Comparison of ENCODE assay signal across 10 cellular contexts in genomic region chr19:46288896-46289588, GRCh38. TPM values are rescaled to one million over a fixed set of nuclear protein-coding genes. Genes with fewer than 3 reads are reported as not detected.
DNase-seq lines count a peak whose midpoint lies in the region; ATAC-seq, FAIRE-seq and TF ChIP-seq lines count a peak whose summit lies in the region.
"Had no signal": no experiment of that assay in that cellular context is flagged by ENCODE, and none has a peak within 500 bp of the region (broad histone marks: within the 10 kb centered on the region; RNA-seq: fewer than 3 reads in every experiment).

No MANE protein-coding gene starts in this region.

- no peak overlapping the region for H3K4me2 ChIP-seq in K562 (ENCODE audit: insufficient read depth, low read length)

- BruUV-seq in K562 (replicated peaks; lab: Mats Ljungman, UMichigan): no TSS peak

- intact Hi-C loops in K562 (cut with micrococcal nuclease): no loop called here
- intact Hi-C loops in left colon (cut with DNase I, micrococcal nuclease): no loop called here
- intact Hi-C loops in prostate gland (cut with DNase I): no loop called here

- H3K9me3 ChIP-seq in K562 (replicated peaks; ENCODE audit: control insufficient read depth, insufficient read depth, low read depth, low read length) (no peaks in the 10 kb centered on the region; the same call in 1 of the 2 replicates), prostate gland (no peaks in the 10 kb centered on the region)

- no peaks in the 10 kb centered on the region for H3K9me1 ChIP-seq in K562 (ENCODE audit: control insufficient read depth, insufficient read depth, low read length)

- no peak overlapping the region for H2AFZ ChIP-seq in K562 (ENCODE audit: low read depth, low read length)

- TF ChIP-seq CTCF in K562 (IDR thresholded peaks at IDR 0.05 in 2 of 3, conservative IDR thresholded peaks at IDR 0.05 in 1 of 3; ENCODE audit: insufficient read depth in 2 of 3, low read depth in 1 of 3, low read length in 3 of 3) (no peak), prostate gland (IDR thresholded peaks at IDR 0.05) (no peak), GM10266 (IDR thresholded peaks at IDR 0.05; ENCODE audit: control insufficient read depth, insufficient read depth, low read depth, missing control alignments) (no peak)

- POLR2A ChIA-PET in K562 (lab: Yijun Ruan, JAX): interaction anchor here (0.6 to 0.8 kb wide), 2 partner anchors 12 to 29 kb away, joined by 3 read pairs; no protein-coding TSS in a partner anchor

- H3K4me1 ChIP-seq in K562 (replicated peaks in 1 of 2; ENCODE audit: control insufficient read depth in 2 of 2, insufficient read depth in 2 of 2, low read length in 2 of 2) (no peaks in the 10 kb centered on the region), prostate gland (replicated peaks) (no peaks in the 10 kb centered on the region)

- in situ Hi-C loops in ACHN (cut with HindIII; ENCODE audit: low pct_ligation_motif_present, low pct_unique_long_range_greater_than_20kb, low sequenced_read_pairs): no loop called here
- in situ Hi-C loops in K562 (cut with MboI): no loop called here

- no peak overlapping the region for H3K4me3 ChIP-seq in K562
- no peak overlapping the region for H3K4me3 ChIP-seq in prostate gland

- FAIRE-seq in K562 (lab: Jason Lieb, UNC): no peak

- no peak for TF ChIP-seq RAD21 in Ishikawa (IDR thresholded peaks at IDR 0.05; ENCODE audit: low read depth)
- TF ChIP-seq RAD21 in K562 (CRISPR knock-in tag; conservative IDR thresholded peaks at IDR 0.05 in 1 of 2, IDR thresholded peaks at IDR 0.05 in 1 of 2): no peak

- no peak; the same call in 2 of the 3 replicates for ATAC-seq in K562
- peak; percentile 46 for ATAC-seq in left colon

- 5% methylated on average over 1 of the region's 6 CpGs for WGBS in K562 (ENCODE audit: insufficient coverage, low coverage, missing lambda C conversion rate)
- WGBS in prostate gland: 56% methylated on average over 6 of the region's 6 CpGs

- no peaks in the 10 kb centered on the region for H4K20me1 ChIP-seq in K562 (replicated peaks; ENCODE audit: control insufficient read depth, insufficient read depth, low read length)

- H3K36me3 ChIP-seq in K562 (ENCODE audit: control insufficient read depth, insufficient read depth, low read length) (no peaks in the 10 kb centered on the region), prostate gland (no peaks in the 10 kb centered on the region)

- peak; percentile 79 for DNase-seq in ACHN
- peak in 1 of 4 experiments; percentile 29 for DNase-seq in K562 (ENCODE audit: extremely low read depth in 1 of 4, low spot score in 3 of 4)
- DNase-seq in left colon: no peak
- no peak for DNase-seq in SKM-1 (lab: John Stamatoyannopoulos, UW; ENCODE audit: unreplicated experiment)
- no peak for DNase-seq in NK-92 (lab: John Stamatoyannopoulos, UW; ENCODE audit: unreplicated experiment)
- no peak for DNase-seq in prostate gland (ENCODE audit: low spot score)
- no peak for DNase-seq in GM10266 (ENCODE audit: extremely low spot score)
- DNase-seq: central memory CD4-positive, alpha-beta T cell; naive B cell had no signal

- no peak overlapping the region for H3K9ac ChIP-seq in K562 (ENCODE audit: insufficient read depth in 1 of 2, low read depth in 2 of 2, low read length in 2 of 2)

- peaks cover 4 to 17% of the 10 kb centered on the region in 2 experiments; a peak in 4 of 5 replicates for H3K27me3 ChIP-seq in K562 (ENCODE audit: control insufficient read depth in 2 of 2, insufficient read depth in 2 of 2, low read length in 2 of 2)
- H3K27me3 ChIP-seq in prostate gland (replicated peaks; ENCODE audit: insufficient read depth): no peaks in the 10 kb centered on the region

- CTCF ChIA-PET in K562 (lab: Yijun Ruan, JAX; ENCODE audit: low intra/inter-chr PET ratio): no interaction called here

- no peak for TF ChIP-seq POLR2A in K562 (conservative IDR thresholded peaks at IDR 0.05)
- TF ChIP-seq POLR2A in prostate gland (IDR thresholded peaks at IDR 0.05): no peak

- H3K27ac ChIP-seq in K562 (ENCODE audit: extremely low read depth, low read depth, low read length) (no peak overlapping the region), prostate gland (no peak overlapping the region)

- H3K79me2 ChIP-seq in K562 (ENCODE audit: control insufficient read depth, insufficient read depth, low read length): no peaks in the 10 kb centered on the region

- TF ChIP-seq EP300 in Ishikawa (IDR thresholded peaks at IDR 0.05; ENCODE audit: borderline replicate concordance): no peak
- TF ChIP-seq EP300 in K562 (IDR thresholded peaks at IDR 0.05; ENCODE audit: low read length): no peak

TF ChIP-seq in Ishikawa, 13 proteins besides CTCF, POLR2A, EP300 and RAD21 (continues in another document):
- no peak for TF ChIP-seq NFIC (IDR thresholded peaks at IDR 0.05)
- no peak for TF ChIP-seq TEAD4 (IDR thresholded peaks at IDR 0.05)

TF ChIP-seq in K562, 482 proteins besides CTCF, POLR2A, EP300 and RAD21 (continues in another document):
- TF ChIP-seq CBFA2T3 (IDR thresholded peaks at IDR 0.05): peak; percentile 28; the same call in 1 of the 2 replicates
- TF ChIP-seq CBX3 (IDR thresholded peaks at IDR 0.05; ENCODE audit: borderline replicate concordance in 1 of 2, low read length in 2 of 2): no peak
- no peak for TF ChIP-seq PTRF (tag; IDR thresholded peaks at IDR 0.05)

RNA-seq across cellular contexts. Expression of gene HIF3A, which starts 7.8 kb away (rescaled TPM):
- total RNA-seq in K562 (2011; cell fraction: chromatin; rRNA removed; ENCODE audit: low replicate concordance): not detected in 2 replicates
- total RNA-seq in K562 (2011; cell fraction: nucleolus; rRNA removed): not detected in 2 replicates
- total RNA-seq in K562 (2011; cell fraction: nucleoplasm; rRNA removed): not detected in 2 replicates
- not detected in 2 replicates for total RNA-seq in K562 (2014; rRNA removed)
- not detected in 2 replicates for total RNA-seq in K562 (2014; rRNA removed; fragmentation: Illumina TruSeq; extraction: Trizol)
- total RNA-seq in K562 (2015; rRNA removed; fragmentation: Illumina TruSeq; extraction: Trizol): not detected in 2 replicates
- 0.29 TPM in 1 of 2 replicates, not detected in the other for total RNA-seq in K562 (2021)
- not detected in 2 replicates for polyA plus RNA-seq in K562 (2011; rRNA removed)
- polyA plus RNA-seq in K562 (2011; cell fraction: cytosol; rRNA removed): 0.09 TPM in 1 of 2 replicates, not detected in the other
- not detected in 2 replicates for polyA plus RNA-seq in K562 (2011; cell fraction: nucleus; rRNA removed)
- 0.04 TPM in 1 of 2 replicates, not detected in the other for polyA plus RNA-seq in K562 (2012)
- polyA plus RNA-seq in K562 (2014; fragmentation: Illumina TruSeq; extraction: Trizol): not detected in 2 replicates
- not detected for polyA plus RNA-seq in K562 (2014; fragmentation: Nextera tagmentation; extraction: Ambion mirVana)
- not detected in 2 replicates for polyA plus RNA-seq in K562 (2014; rRNA removed)
- polyA minus RNA-seq in K562 (2011; rRNA and poly(A)+ RNA removed): not detected in 2 replicates
- polyA minus RNA-seq in K562 (2011; cell fraction: cytosol; rRNA and poly(A)+ RNA removed): not detected in 2 replicates
- not detected in 2 replicates for polyA minus RNA-seq in K562 (2011; cell fraction: nucleus; rRNA and poly(A)+ RNA removed)
- total RNA-seq in left colon: 10 to 100 TPM; 12.0 to 14.6 TPM
- total RNA-seq in prostate gland: 10 to 100 TPM; 42.8 to 97.6 TPM

RNA-seq across cellular contexts. Expression of gene PPP5C, which starts 57.8 kb away (rescaled TPM):
- 203 and 276 TPM in 2 replicates for total RNA-seq in K562 (2011; cell fraction: chromatin; rRNA removed; ENCODE audit: low replicate concordance)
- total RNA-seq in K562 (2011; cell fraction: nucleolus; rRNA removed): 178 and 192 TPM in 2 replicates
- total RNA-seq in K562 (2011; cell fraction: nucleoplasm; rRNA removed): 188 and 196 TPM in 2 replicates
- 109 and 143 TPM in 2 replicates for total RNA-seq in K562 (2014; rRNA removed)
- total RNA-seq in K562 (2014; rRNA removed; fragmentation: Illumina TruSeq; extraction: Trizol): 60.3 and 69.4 TPM in 2 replicates
- total RNA-seq in K562 (2015; rRNA removed; fragmentation: Illumina TruSeq; extraction: Trizol): 86.3 and 88.6 TPM in 2 replicates
- total RNA-seq in K562 (2021): 99.9 and 108 TPM in 2 replicates
- polyA plus RNA-seq in K562 (2011; rRNA removed): 131 and 136 TPM in 2 replicates
- 165 and 193 TPM in 2 replicates for polyA plus RNA-seq in K562 (2011; cell fraction: cytosol; rRNA removed)
- polyA plus RNA-seq in K562 (2011; cell fraction: nucleus; rRNA removed): 282 and 334 TPM in 2 replicates
- polyA plus RNA-seq in K562 (2012): 81.0 and 88.2 TPM in 2 replicates
- 163 and 166 TPM in 2 replicates for polyA plus RNA-seq in K562 (2014; fragmentation: Illumina TruSeq; extraction: Trizol)
- 1 to 10 TPM; 1.9 to 4.9 TPM for polyA plus RNA-seq in K562 (2014; fragmentation: Nextera tagmentation; extraction: Ambion mirVana)
- polyA plus RNA-seq in K562 (2014; rRNA removed): 134 and 145 TPM in 2 replicates
- 119 and 149 TPM in 2 replicates for polyA minus RNA-seq in K562 (2011; rRNA and poly(A)+ RNA removed)
- 72.9 and 88.8 TPM in 2 replicates for polyA minus RNA-seq in K562 (2011; cell fraction: cytosol; rRNA and poly(A)+ RNA removed)
- 84.4 and 101 TPM in 2 replicates for polyA minus RNA-seq in K562 (2011; cell fraction: nucleus; rRNA and poly(A)+ RNA removed)
- total RNA-seq in left colon: 10 to 100 TPM; 51.8 to 80.7 TPM
- total RNA-seq in prostate gland: 10 to 100 TPM; 81.4 to 84.3 TPM

RNA-seq across cellular contexts. Expression of gene IGFL1, which starts 59.5 kb away (rescaled TPM):
- total RNA-seq in K562 (2011; cell fraction: chromatin; rRNA removed; ENCODE audit: low replicate concordance): not detected in 2 replicates
- total RNA-seq in K562 (2011; cell fraction: nucleolus; rRNA removed): not detected in 2 replicates
- not detected in 2 replicates for total RNA-seq in K562 (2011; cell fraction: nucleoplasm; rRNA removed)
- total RNA-seq in K562 (2014; rRNA removed): not detected in 2 replicates
- total RNA-seq in K562 (2014; rRNA removed; fragmentation: Illumina TruSeq; extraction: Trizol): not detected in 2 replicates
- not detected in 2 replicates for total RNA-seq in K562 (2015; rRNA removed; fragmentation: Illumina TruSeq; extraction: Trizol)
- not detected in 2 replicates for total RNA-seq in K562 (2021)
- polyA plus RNA-seq in K562 (2011; rRNA removed): not detected in 2 replicates
- not detected in 2 replicates for polyA plus RNA-seq in K562 (2011; cell fraction: cytosol; rRNA removed)
- polyA plus RNA-seq in K562 (2011; cell fraction: nucleus; rRNA removed): not detected in 2 replicates
- polyA plus RNA-seq in K562 (2012): not detected in 2 replicates
- polyA plus RNA-seq in K562 (2014; fragmentation: Illumina TruSeq; extraction: Trizol): not detected in 2 replicates
- not detected for polyA plus RNA-seq in K562 (2014; fragmentation: Nextera tagmentation; extraction: Ambion mirVana)
- not detected in 2 replicates for polyA plus RNA-seq in K562 (2014; rRNA removed)
- not detected in 2 replicates for polyA minus RNA-seq in K562 (2011; rRNA and poly(A)+ RNA removed)
- not detected in 2 replicates for polyA minus RNA-seq in K562 (2011; cell fraction: cytosol; rRNA and poly(A)+ RNA removed)
- not detected in 2 replicates for polyA minus RNA-seq in K562 (2011; cell fraction: nucleus; rRNA and poly(A)+ RNA removed)
- total RNA-seq in left colon: not detected
- total RNA-seq in prostate gland: 1 to 10 TPM in 1 of 2 donors, not detected in 1; 4.8 TPM

Comparison
In these comparisons a context has a peak if more than half of its experiments do, and no peak if none do; other contexts are left out.
1. RNA of gene HIF3A, which starts 7.8 kb away (total RNA-seq): 42.8 to 97.6 TPM in prostate gland and 12.0 to 14.6 TPM in left colon; 0.29 TPM in K562; every median in the first group is over 10 times any median in the second.